ENCODE assay signal across 8 cellular contexts in the genomic region with DNA sequence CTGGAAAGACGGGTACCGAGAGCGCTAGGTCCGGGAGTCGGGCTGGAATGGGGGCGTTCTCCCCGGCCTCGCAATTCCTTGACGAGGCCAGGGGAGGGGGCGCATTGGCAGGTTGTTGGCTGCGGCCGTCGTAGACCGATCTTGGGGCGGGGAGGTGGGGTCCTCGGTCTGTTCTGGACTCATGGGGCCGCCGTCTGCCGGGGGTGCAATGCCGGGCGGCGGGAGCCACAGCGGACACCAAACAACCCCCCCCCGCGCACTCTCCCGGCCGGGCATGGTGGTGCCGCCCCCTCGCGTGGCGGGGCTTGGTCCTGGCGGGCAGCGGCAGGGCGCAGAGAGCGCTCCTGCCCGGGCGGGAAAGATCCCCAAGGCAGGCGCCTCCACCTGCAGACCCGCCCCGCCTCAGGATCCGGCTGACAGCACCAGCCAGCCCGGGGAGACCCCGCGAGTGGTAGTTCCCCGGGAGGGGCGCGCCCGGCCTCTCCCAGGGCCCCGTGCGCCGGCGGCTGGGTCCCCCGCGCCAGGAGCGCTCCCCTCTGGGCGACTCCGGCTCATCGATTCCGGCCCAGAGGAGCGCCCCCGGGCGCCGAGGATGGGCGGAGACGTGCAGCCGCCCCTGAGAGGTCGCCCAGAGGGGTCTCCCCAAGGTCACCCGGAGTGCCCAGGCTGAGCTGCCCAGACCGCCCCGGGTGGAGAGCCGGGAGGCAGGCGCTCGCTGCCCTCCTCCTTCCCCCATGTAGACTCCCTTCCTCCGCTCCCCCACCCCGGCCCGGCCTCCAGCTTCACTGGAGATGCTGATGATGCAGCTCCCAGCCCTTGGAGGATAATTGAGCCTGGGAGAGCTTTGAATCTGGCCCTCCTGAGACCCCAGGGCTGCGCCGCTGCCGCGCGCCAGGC. TPM values are rescaled to one million over a fixed set of nuclear protein-coding genes. Genes with fewer than 3 reads are reported as not detected.
DNase-seq lines count a peak whose midpoint lies in the region; ATAC-seq and TF ChIP-seq lines count a peak whose summit lies in the region.

No MANE protein-coding gene starts in this region.

- peak overlapping the region; percentile 93 for H3K4me3 Mint-ChIP-seq in activated B cell treated with CpG ODN at 0.5 μM for 24 hours

- H3K27ac ChIP-seq in dorsolateral prefrontal cortex (peak overlapping the region; percentile 69 to 98 (median 95)), mucosa of rectum (ENCODE audit: low read depth in 2 of 2, low read length in 2 of 2) (peak overlapping the region; percentile 68 to 85), stomach (peak overlapping the region; percentile 63 to 81 (median 71))

- POLR2A ChIA-PET in activated B cell treated with CpG ODN at 0.5 μM for 24 hours (lab: Charles Lee) = interaction anchor here (0.7 to 11.9 kb wide), 28 partner anchors 10 to 1627 kb away, joined by 3 to 244 read pairs (median 6); partner anchors contain the start of genes ACTR5, DHX35, FAM83D and MROH8

- H3K27me3 ChIP-seq in dorsolateral prefrontal cortex (peaks cover 0 to 9% (median 0%) of the 10 kb centered on the region in 45 donors), mucosa of rectum (ENCODE audit: control insufficient read depth in 2 of 2, insufficient read depth in 2 of 2, low read length in 2 of 2) (peaks cover 13 to 23% of the 10 kb centered on the region in 2 donors), stomach (peaks cover 4 to 59% (median 35%) of the 10 kb centered on the region in 3 donors)

- peak; percentile 19 for ATAC-seq in activated B cell treated with CpG ODN at 0.5 μM for 24 hours (ENCODE audit: low read depth)
- no peak for ATAC-seq in HG02938 (IDR thresholded peaks at IDR 0.05; ENCODE audit: unreplicated experiment)

- peak overlapping the region; percentile 54 to 97 (median 84) for H3K4me3 ChIP-seq in dorsolateral prefrontal cortex
- H3K4me3 ChIP-seq in mucosa of rectum (ENCODE audit: low read length in 2 of 2) = peak overlapping the region; percentile 55 to 71
- H3K4me3 ChIP-seq in stomach = peak overlapping the region; percentile 53 to 66 (median 56)

- 1 to 5% (median 2%) methylated on average over 17 to 81 of the region's 81 CpGs for WGBS in stomach, 5 donors

- peaks cover 37% of the 10 kb centered on the region for H3K36me3 Mint-ChIP-seq in activated B cell treated with CpG ODN at 0.5 μM for 24 hours (ENCODE audit: low read depth)

- no peaks in the 10 kb centered on the region for H3K27me3 Mint-ChIP-seq in activated B cell treated with CpG ODN at 0.5 μM for 24 hours

- H3K27ac Mint-ChIP-seq in activated B cell treated with CpG ODN at 0.5 μM for 24 hours = peak overlapping the region; percentile 91

- H3K9ac ChIP-seq in mucosa of rectum (ENCODE audit: low read depth in 1 of 2, low read length in 2 of 2) = peak overlapping the region; percentile 47 to 63

- TF ChIP-seq POLR2A in stomach (IDR thresholded peaks at IDR 0.05) = no peak

- H3K4me1 ChIP-seq in mucosa of rectum (ENCODE audit: control insufficient read depth in 2 of 2, insufficient read depth in 2 of 2, low read length in 2 of 2) = peaks cover 4 to 15% of the 10 kb centered on the region in 2 donors
- H3K4me1 ChIP-seq in stomach = peaks cover 15 to 26% (median 18%) of the 10 kb centered on the region in 4 donors

- H3K9me3 ChIP-seq in mucosa of rectum (ENCODE audit: control insufficient read depth in 2 of 2, low read length in 2 of 2) (no peaks in the 10 kb centered on the region), stomach (no peaks in the 10 kb centered on the region)

- DNase-seq in NK-92 treated with Interleukin-12 subunit alpha and Interleukin-12 subunit beta, amount 100 ng/mL, for 24 hours (lab: John Stamatoyannopoulos, UW) = peak; percentile 70
- no peak for DNase-seq in NK-92 (lab: John Stamatoyannopoulos, UW; ENCODE audit: unreplicated experiment)
- DNase-seq in activated B cell treated with CpG ODN at 0.5 μM for 24 hours = peak; percentile 64
- peak in 5 of 10 donors; percentile 35 to 70 (median 40) for DNase-seq in dorsolateral prefrontal cortex
- no peak for DNase-seq in stomach
- DNase-seq in DMS53 (lab: John Stamatoyannopoulos, UW) = no peak

- CTCF ChIA-PET in activated B cell treated with CpG ODN at 0.5 μM for 24 hours (lab: Charles Lee) = interaction anchor here (0.9 to 6.8 kb wide), 21 partner anchors 9 to 156 kb away, joined by 3 to 82 read pairs (median 5); partner anchors contain the start of genes ACTR5 and DHX35

- TF ChIP-seq CTCF in activated B cell treated with CpG ODN at 0.5 μM for 24 hours (IDR thresholded peaks at IDR 0.05) (no peak), dorsolateral prefrontal cortex (IDR thresholded peaks at IDR 0.05 in 54 of 56, conservative IDR thresholded peaks at IDR 0.05 in 2 of 56; ENCODE audit: low read depth in 1 of 56, partially characterized antibody in 56 of 56) (peak in 28 of 56 donors; percentile 3 to 50 (median 24)), stomach (IDR thresholded peaks at IDR 0.05) (no peak)

- no peak for TF ChIP-seq EP300 in stomach (IDR thresholded peaks at IDR 0.05)

- no peaks in the 10 kb centered on the region for H3K9me3 Mint-ChIP-seq in activated B cell treated with CpG ODN at 0.5 μM for 24 hours

- H3K36me3 ChIP-seq in mucosa of rectum (ENCODE audit: control insufficient read depth in 2 of 2, insufficient read depth in 2 of 2, low read length in 2 of 2) = no peaks in the 10 kb centered on the region
- no peaks in the 10 kb centered on the region for H3K36me3 ChIP-seq in stomach

- H3K4me1 Mint-ChIP-seq in activated B cell treated with CpG ODN at 0.5 μM for 24 hours = peaks cover 58% of the 10 kb centered on the region

- intact Hi-C loops in activated B cell treated with CpG ODN at 0.5 μM for 24 hours (cut with micrococcal nuclease) (loop anchor here (1.0 to 5.0 kb wide), 7 partner anchors 17 to 87 kb away; partner anchors contain the start of gene ACTR5), dorsolateral prefrontal cortex (cut with DNase I) (loop anchor here (2.0 kb wide), 2 partner anchors 87 to 89 kb away; no protein-coding TSS in a partner anchor), stomach (cut with DNase I; ENCODE audit: low total_unique reads) (no loop called here)

RNA-seq across cellular contexts. Expression of gene PPP1R16B, which starts 0.7 kb away (rescaled TPM):
- total RNA-seq in activated B cell treated with CpG ODN at 0.5 μM for 24 hours (98.3 and 99.3 TPM in 2 replicates), dorsolateral prefrontal cortex (100 to 1,000 TPM; 104 to 181 (median 137) TPM), stomach (10 to 100 TPM in 3 of 5 donors, 1 to 10 TPM in 2; 5.2 to 18.7 (median 11.0) TPM)
- 1 to 10 TPM; 1.2 to 1.5 (median 1.5) TPM for polyA plus RNA-seq in stomach

RNA-seq across cellular contexts. Expression of gene ACTR5, which starts 57.9 kb away (rescaled TPM):
- 12.8 and 13.7 TPM in 2 replicates for total RNA-seq in activated B cell treated with CpG ODN at 0.5 μM for 24 hours
- 10 to 100 TPM in 58 of 120 experiments, 1 to 10 TPM in 62; 7.0 to 13.6 (median 9.9) TPM for total RNA-seq in dorsolateral prefrontal cortex
- total RNA-seq in stomach = 10 to 100 TPM in 2 of 5 donors, 1 to 10 TPM in 3; 3.6 to 68.1 (median 8.4) TPM
- polyA plus RNA-seq in stomach = 1 to 10 TPM; 4.7 to 6.0 (median 5.7) TPM

Comparison
In these comparisons a context has a peak if more than half of its experiments do, and no peak if none do; other contexts are left out.
1. DNase-seq: peak in NK-92 treated with Interleukin-12 subunit alpha and Interleukin-12 subunit beta, amount 100 ng/mL, for 24 hours (single experiment) and activated B cell treated with CpG ODN at 0.5 μM for 24 hours (single experiment); none in NK-92 (single experiment), stomach (single experiment) and DMS53 (single experiment).
2. Peak in every context shown above with its lines, with median percentiles within 50 percentile points of each other: H3K27ac ChIP-seq and H3K4me3 ChIP-seq.